ENCODE assay signal across 1 cellular context in the genomic region with DNA sequence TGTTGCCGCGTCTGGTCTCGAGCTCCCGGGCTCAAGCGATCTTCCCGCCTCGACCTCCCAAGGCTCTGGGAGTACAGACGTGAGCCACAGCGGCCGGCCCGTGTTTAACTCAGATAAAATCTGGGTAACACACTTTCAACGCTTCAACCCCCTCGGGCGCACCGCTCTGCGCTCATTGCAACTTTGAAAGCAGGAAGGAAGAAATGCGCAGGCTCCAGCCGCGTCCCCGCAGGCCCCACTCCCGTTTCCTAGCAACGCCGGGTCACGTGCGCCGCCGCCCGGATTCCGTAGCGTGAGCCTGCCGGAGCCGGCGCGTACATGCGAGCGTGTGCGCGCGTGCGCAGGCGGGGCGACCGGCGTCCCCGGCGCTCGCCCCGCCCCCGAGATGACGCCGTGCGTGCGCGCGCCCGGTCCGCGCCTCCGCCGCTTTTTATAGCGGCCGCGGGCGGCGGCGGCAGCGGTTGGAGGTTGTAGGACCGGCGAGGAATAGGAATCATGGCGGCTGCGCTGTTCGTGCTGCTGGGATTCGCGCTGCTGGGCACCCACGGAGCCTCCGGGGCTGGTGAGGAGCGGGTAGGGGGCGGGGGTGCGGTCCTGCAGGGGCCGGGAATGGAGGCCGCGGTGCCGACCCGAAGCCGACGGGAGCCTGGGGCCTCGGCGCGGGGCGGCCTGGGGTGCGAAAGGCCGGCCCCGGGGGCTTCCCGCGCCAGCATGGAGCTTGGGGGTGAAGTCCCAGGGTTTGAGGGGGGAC.
TF ChIP-seq lines count a peak whose summit lies in the region.

A gene (plus strand): TSS at position 457 of the 751 bp plus-strand sequence. CDS start 39 bp downstream, at position 496.

TF ChIP-seq in HCT116, 20 proteins besides CTCF, POLR2A, EP300 and RAD21 (continued from another document):
- TF ChIP-seq, protein P1, sequence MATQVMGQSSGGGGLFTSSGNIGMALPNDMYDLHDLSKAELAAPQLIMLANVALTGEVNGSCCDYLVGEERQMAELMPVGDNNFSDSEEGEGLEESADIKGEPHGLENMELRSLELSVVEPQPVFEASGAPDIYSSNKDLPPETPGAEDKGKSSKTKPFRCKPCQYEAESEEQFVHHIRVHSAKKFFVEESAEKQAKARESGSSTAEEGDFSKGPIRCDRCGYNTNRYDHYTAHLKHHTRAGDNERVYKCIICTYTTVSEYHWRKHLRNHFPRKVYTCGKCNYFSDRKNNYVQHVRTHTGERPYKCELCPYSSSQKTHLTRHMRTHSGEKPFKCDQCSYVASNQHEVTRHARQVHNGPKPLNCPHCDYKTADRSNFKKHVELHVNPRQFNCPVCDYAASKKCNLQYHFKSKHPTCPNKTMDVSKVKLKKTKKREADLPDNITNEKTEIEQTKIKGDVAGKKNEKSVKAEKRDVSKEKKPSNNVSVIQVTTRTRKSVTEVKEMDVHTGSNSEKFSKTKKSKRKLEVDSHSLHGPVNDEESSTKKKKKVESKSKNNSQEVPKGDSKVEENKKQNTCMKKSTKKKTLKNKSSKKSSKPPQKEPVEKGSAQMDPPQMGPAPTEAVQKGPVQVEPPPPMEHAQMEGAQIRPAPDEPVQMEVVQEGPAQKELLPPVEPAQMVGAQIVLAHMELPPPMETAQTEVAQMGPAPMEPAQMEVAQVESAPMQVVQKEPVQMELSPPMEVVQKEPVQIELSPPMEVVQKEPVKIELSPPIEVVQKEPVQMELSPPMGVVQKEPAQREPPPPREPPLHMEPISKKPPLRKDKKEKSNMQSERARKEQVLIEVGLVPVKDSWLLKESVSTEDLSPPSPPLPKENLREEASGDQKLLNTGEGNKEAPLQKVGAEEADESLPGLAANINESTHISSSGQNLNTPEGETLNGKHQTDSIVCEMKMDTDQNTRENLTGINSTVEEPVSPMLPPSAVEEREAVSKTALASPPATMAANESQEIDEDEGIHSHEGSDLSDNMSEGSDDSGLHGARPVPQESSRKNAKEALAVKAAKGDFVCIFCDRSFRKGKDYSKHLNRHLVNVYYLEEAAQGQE (IDR thresholded peaks at IDR 0.05; ENCODE audit: low read depth): no peak
- TF ChIP-seq JUND (IDR thresholded peaks at IDR 0.05) (no peak), EZH2phosphoT487 (IDR thresholded peaks at IDR 0.05; ENCODE audit: borderline replicate concordance) (no peak), POLR2AphosphoS5 (IDR thresholded peaks at IDR 0.05; ENCODE audit: low read depth, low read length) (peak; percentile 97), ZNF274 (IDR thresholded peaks at IDR 0.05; ENCODE audit: low read depth, low read length) (no peak), FOSL1 (IDR thresholded peaks at IDR 0.05; ENCODE audit: low read depth) (no peak), EGR1 (IDR thresholded peaks at IDR 0.05; ENCODE audit: low read depth) (no peak), ELF1 (IDR thresholded peaks at IDR 0.05; ENCODE audit: borderline replicate concordance, low read depth) (no peak; the same call in 1 of the 2 replicates), SRF (IDR thresholded peaks at IDR 0.05; ENCODE audit: low read depth) (no peak)
- TF ChIP-seq, protein P2, sequence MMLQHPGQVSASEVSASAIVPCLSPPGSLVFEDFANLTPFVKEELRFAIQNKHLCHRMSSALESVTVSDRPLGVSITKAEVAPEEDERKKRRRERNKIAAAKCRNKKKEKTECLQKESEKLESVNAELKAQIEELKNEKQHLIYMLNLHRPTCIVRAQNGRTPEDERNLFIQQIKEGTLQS (IDR thresholded peaks at IDR 0.05): no peak
- TF ChIP-seq, protein P3, sequence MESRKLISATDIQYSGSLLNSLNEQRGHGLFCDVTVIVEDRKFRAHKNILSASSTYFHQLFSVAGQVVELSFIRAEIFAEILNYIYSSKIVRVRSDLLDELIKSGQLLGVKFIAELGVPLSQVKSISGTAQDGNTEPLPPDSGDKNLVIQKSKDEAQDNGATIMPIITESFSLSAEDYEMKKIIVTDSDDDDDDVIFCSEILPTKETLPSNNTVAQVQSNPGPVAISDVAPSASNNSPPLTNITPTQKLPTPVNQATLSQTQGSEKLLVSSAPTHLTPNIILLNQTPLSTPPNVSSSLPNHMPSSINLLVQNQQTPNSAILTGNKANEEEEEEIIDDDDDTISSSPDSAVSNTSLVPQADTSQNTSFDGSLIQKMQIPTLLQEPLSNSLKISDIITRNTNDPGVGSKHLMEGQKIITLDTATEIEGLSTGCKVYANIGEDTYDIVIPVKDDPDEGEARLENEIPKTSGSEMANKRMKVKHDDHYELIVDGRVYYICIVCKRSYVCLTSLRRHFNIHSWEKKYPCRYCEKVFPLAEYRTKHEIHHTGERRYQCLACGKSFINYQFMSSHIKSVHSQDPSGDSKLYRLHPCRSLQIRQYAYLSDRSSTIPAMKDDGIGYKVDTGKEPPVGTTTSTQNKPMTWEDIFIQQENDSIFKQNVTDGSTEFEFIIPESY (IDR thresholded peaks at IDR 0.05; ENCODE audit: extremely low read depth, insufficient replicate concordance, low read length): no peak
